ENCODE assay signal across 22 cellular contexts in genomic region chr9:81053298-81054025, GRCh38.
"Had no signal": no experiment of that assay in that cellular context is flagged by ENCODE, and none has a peak within 500 bp of the region (broad histone marks: within the 10 kb centered on the region; RNA-seq: fewer than 3 reads in every experiment).

No MANE protein-coding gene starts in this region.

- H3K4me3 Mint-ChIP-seq: brain; effector memory CD8-positive, alpha-beta T cell; mesothelial cell of epicardium; nephron; stimulated activated naive CD8-positive, alpha-beta T cell treated with anti-CD3 and anti-CD28 coated beads, Interleukin-15, Interleukin-2, amounts not matched to agents 100 ng/mL and 50 ng/mL, for 24 hours; T-helper 2 cell treated with Interferon-gamma antibody and Interleukin-4, amounts not matched to agents 5 μg/mL and 100 μg/mL, for 36 hours had no signal

- H3K4me3 ChIP-seq: adrenal gland, gastrocnemius medialis, lung, skin epidermis had no signal

- H3K36me3 Mint-ChIP-seq: activated naive CD4-positive, alpha-beta T cell treated with anti-CD3 and anti-CD28 coated beads, Interleukin-2, amount 50 U/mL, for 72 hours; brain; mesothelial cell of epicardium had no signal

- H3K27ac ChIP-seq: adrenal gland, gastrocnemius medialis, skin epidermis had no signal

- H3K27ac Mint-ChIP-seq: activated naive CD4-positive, alpha-beta T cell treated with anti-CD3 and anti-CD28 coated beads, Interleukin-2, amount 50 U/mL, for 72 hours; effector memory CD8-positive, alpha-beta T cell; mesothelial cell of epicardium; nephron; progenitor cell of endocrine pancreas; stimulated activated naive CD8-positive, alpha-beta T cell treated with anti-CD3 and anti-CD28 coated beads, Interleukin-15, Interleukin-2, amounts not matched to agents 100 ng/mL and 50 ng/mL, for 24 hours; T-helper 2 cell treated with Interferon-gamma antibody and Interleukin-4, amounts not matched to agents 5 μg/mL and 100 μg/mL, for 36 hours had no signal

- DNase-seq: activated CD4-positive, alpha-beta T cell treated with anti-CD3 and anti-CD28 coated beads, Interleukin-2, amount 50 U/mL, for 4 hours; activated gamma-delta T cell; adrenal gland; effector memory CD8-positive, alpha-beta T cell; gastrocnemius medialis; head of caudate nucleus; kidney; occipital lobe; stimulated activated CD4-positive, alpha-beta T cell treated with anti-CD3 and anti-CD28 coated beads, Interleukin-15, amount 100 ng/mL, for 24 hours; stimulated activated CD4-positive, alpha-beta T cell treated with anti-CD3 and anti-CD28 coated beads, Interleukin-2, amount 100 ng/mL, for 48 hours; trophoblast cell had no signal

- H3K4me1 Mint-ChIP-seq: brain, mesothelial cell of epicardium had no signal

- H3K9me3 Mint-ChIP-seq: nephron had no signal

- H3K27me3 ChIP-seq: adrenal gland, gastrocnemius medialis had no signal

- H3K9me3 ChIP-seq: gastrocnemius medialis had no signal

- H3K36me3 ChIP-seq: adrenal gland, gastrocnemius medialis had no signal

- H3K27me3 Mint-ChIP-seq: brain; effector memory CD8-positive, alpha-beta T cell; progenitor cell of endocrine pancreas; stimulated activated naive CD8-positive, alpha-beta T cell treated with anti-CD3 and anti-CD28 coated beads, Interleukin-15, Interleukin-2, amounts not matched to agents 100 ng/mL and 50 ng/mL, for 24 hours had no signal

- ATAC-seq: activated naive CD4-positive, alpha-beta T cell treated with anti-CD3 and anti-CD28 coated beads, Interleukin-2, amount 50 U/mL, for 72 hours; effector memory CD8-positive, alpha-beta T cell; gastrocnemius medialis; left lobe of liver had no signal

- FAIRE-seq: TTC549 had no signal

- H3K4me1 ChIP-seq: adrenal gland, gastrocnemius medialis had no signal
